Comparison of ENCODE assay signal across 22 cellular contexts in genomic region chr18:48703418-48703817, GRCh38.
A peak's percentile ranks its signal among the peaks of the same experiment; 100 is the strongest.
DNase-seq lines count a peak whose midpoint lies in the region; ATAC-seq and TF ChIP-seq lines count a peak whose summit lies in the region.
"Had no signal": no experiment of that assay in that cellular context is flagged by ENCODE, and none has a peak within 500 bp of the region (broad histone marks: within the 10 kb centered on the region; RNA-seq: fewer than 3 reads in every experiment).

No MANE protein-coding gene starts in this region.

- H3K27ac ChIP-seq in liver (ENCODE audit: low read depth in 1 of 2, low read length in 2 of 2) (no peak overlapping the region), right lobe of liver (no peak overlapping the region), mesenchymal stem cell (ENCODE audit: low read length, poor library complexity, severe bottlenecking) (peak overlapping the region; percentile 71)
- H3K27ac ChIP-seq: BLaER1 treated with 17β-estradiol and CSF1 and Interleukin-3, amounts not matched to agents 10 nM and 100 nM; RWPE1 had no signal

- no peak overlapping the region for H3K23ac ChIP-seq in mesenchymal stem cell (ENCODE audit: low read length in 2 of 2)

- no peak overlapping the region for H3K18ac ChIP-seq in mesenchymal stem cell (ENCODE audit: low read depth in 1 of 2, low read length in 2 of 2)

- H3K79me1 ChIP-seq in mesenchymal stem cell (replicated peaks; ENCODE audit: low read length, poor library complexity, severe bottlenecking) = peaks cover 33% of the 10 kb centered on the region

- POLR2A ChIA-PET in activated CD4-positive, alpha-beta memory T cell treated with anti-CD3 and anti-CD28 coated beads, Interleukin-2, amount 10 ng/mL, durations not matched to agents 7 days and 5 days (lab: Charles Lee) = no interaction called here
- POLR2A ChIA-PET in activated CD4-positive, alpha-beta memory T cell treated with anti-CD3 and anti-CD28 coated beads for 36 hours (lab: Charles Lee) = no interaction called here

- peak overlapping the region; percentile 61 for H3K27ac Mint-ChIP-seq in activated CD4-positive, alpha-beta memory T cell treated with anti-CD3 and anti-CD28 coated beads, Interleukin-2, amount 10 ng/mL, durations not matched to agents 7 days and 5 days
- no peak overlapping the region for H3K27ac Mint-ChIP-seq in activated CD4-positive, alpha-beta memory T cell treated with anti-CD3 and anti-CD28 coated beads for 36 hours
- H3K27ac Mint-ChIP-seq: CD4-positive, alpha-beta T cell had no signal

- TF ChIP-seq POLR2A in right lobe of liver (IDR thresholded peaks at IDR 0.05) = no peak

- no peak overlapping the region for H2BK5ac ChIP-seq in mesenchymal stem cell (ENCODE audit: low read depth, low read length, poor library complexity, severe bottlenecking)

- WGBS in liver = 78% methylated on average over 4 of the region's 4 CpGs
- WGBS in right lobe of liver (ENCODE audit: insufficient coverage, low coverage, low lambda C conversion rate, missing lambda C conversion rate) = 73% methylated on average over 3 of the region's 4 CpGs
- 64% methylated on average over 2 of the region's 4 CpGs for WGBS in mesenchymal stem cell

- peak overlapping the region; percentile 85 for H2AK5ac ChIP-seq in mesenchymal stem cell (ENCODE audit: low read length, severe bottlenecking)

- H3K14ac ChIP-seq in mesenchymal stem cell (ENCODE audit: low read length in 2 of 2) = no peak overlapping the region

- H4K91ac ChIP-seq in mesenchymal stem cell (ENCODE audit: low read length) = no peak overlapping the region

- no peak overlapping the region for H3K4me2 ChIP-seq in mesenchymal stem cell (ENCODE audit: low read length, poor library complexity, severe bottlenecking)

- H2BK12ac ChIP-seq in mesenchymal stem cell (ENCODE audit: low read length in 2 of 2) = no peak overlapping the region

- no peak overlapping the region for H3K4me3 Mint-ChIP-seq in activated CD4-positive, alpha-beta memory T cell treated with anti-CD3 and anti-CD28 coated beads, Interleukin-2, amount 10 ng/mL, durations not matched to agents 7 days and 5 days
- no peak overlapping the region for H3K4me3 Mint-ChIP-seq in activated CD4-positive, alpha-beta memory T cell treated with anti-CD3 and anti-CD28 coated beads for 36 hours
- H3K4me3 Mint-ChIP-seq: CD4-positive, alpha-beta T cell had no signal

- H3K27me3 ChIP-seq in liver (ENCODE audit: control insufficient read depth in 4 of 4, insufficient read depth in 4 of 4, low read length in 3 of 4) (no peaks in the 10 kb centered on the region), right lobe of liver (no peaks in the 10 kb centered on the region), mesenchymal stem cell (ENCODE audit: control insufficient read depth in 1 of 2, insufficient read depth in 1 of 2, low read length in 2 of 2) (no peaks in the 10 kb centered on the region)
- H3K27me3 ChIP-seq: BLaER1 treated with 17β-estradiol and CSF1 and Interleukin-3, amounts not matched to agents 10 nM and 100 nM had no signal

- H3K4ac ChIP-seq in mesenchymal stem cell (ENCODE audit: low read depth in 1 of 2, low read length in 2 of 2) = no peak overlapping the region

- H3K4me3 ChIP-seq in liver (ENCODE audit: low read depth in 1 of 3, low read length in 3 of 3) = no peak overlapping the region
- no peak overlapping the region for H3K4me3 ChIP-seq in right lobe of liver
- H3K4me3 ChIP-seq in mesenchymal stem cell (ENCODE audit: insufficient read depth in 1 of 2, low read depth in 1 of 2, low read length in 2 of 2) = no peak overlapping the region
- H3K4me3 ChIP-seq: BLaER1 treated with 17β-estradiol and CSF1 and Interleukin-3, amounts not matched to agents 10 nM and 100 nM had no signal

- TF ChIP-seq CTCF in liver (IDR thresholded peaks at IDR 0.05; ENCODE audit: low read depth, low read length, missing input control) (no peak), right lobe of liver (IDR thresholded peaks at IDR 0.05) (no peak)

- no peak overlapping the region for H2AFZ ChIP-seq in mesenchymal stem cell (ENCODE audit: low read depth, low read length)

- H2BK15ac ChIP-seq in mesenchymal stem cell (ENCODE audit: low read depth, poor library complexity, severe bottlenecking) = no peak overlapping the region

- no peak for TF ChIP-seq RAD21 in liver (IDR thresholded peaks at IDR 0.05)

- H3K9me3 Mint-ChIP-seq in activated CD4-positive, alpha-beta memory T cell treated with anti-CD3 and anti-CD28 coated beads, Interleukin-2, amount 10 ng/mL, durations not matched to agents 7 days and 5 days = no peaks in the 10 kb centered on the region
- H3K9me3 Mint-ChIP-seq in activated CD4-positive, alpha-beta memory T cell treated with anti-CD3 and anti-CD28 coated beads for 36 hours = no peaks in the 10 kb centered on the region
- H3K9me3 Mint-ChIP-seq: CD4-positive, alpha-beta T cell had no signal

- DNase-seq in activated CD4-positive, alpha-beta memory T cell treated with anti-CD3 and anti-CD28 coated beads, Interleukin-2, amount 10 ng/mL, durations not matched to agents 7 days and 5 days = no peak
- DNase-seq in activated CD4-positive, alpha-beta memory T cell treated with anti-CD3 and anti-CD28 coated beads for 36 hours = no peak
- DNase-seq in right lobe of liver (no peak), mesenchymal stem cell (no peak), AG08395 (ENCODE audit: low spot score) (no peak)
- DNase-seq: AML-193; CD4-positive, alpha-beta T cell; Karpas-422; NCI-H1092 treated with DMSO at 0.1 percent for 48 hours; NCI-H1436; NCI-H187; NCI-H2081 treated with DMSO at 0.1 percent for 48 hours; NCI-H2171; NCI-H226; NCI-H510A; NCI-H69; SHP77 had no signal

- H3K36me3 ChIP-seq in liver (ENCODE audit: control insufficient read depth in 4 of 4, insufficient read depth in 3 of 4, low read depth in 1 of 4, low read length in 3 of 4) (peaks cover 0 to 8% (median 5%) of the 10 kb centered on the region in 4 donors), right lobe of liver (no peaks in the 10 kb centered on the region), mesenchymal stem cell (ENCODE audit: control insufficient read depth in 1 of 2, insufficient read depth in 2 of 2, low read depth in 1 of 2, low read length in 2 of 2) (peaks cover 13 to 39% of the 10 kb centered on the region in 2 experiments)

- H3K4me1 Mint-ChIP-seq in activated CD4-positive, alpha-beta memory T cell treated with anti-CD3 and anti-CD28 coated beads, Interleukin-2, amount 10 ng/mL, durations not matched to agents 7 days and 5 days = peaks cover 62% of the 10 kb centered on the region
- peaks cover 4% of the 10 kb centered on the region for H3K4me1 Mint-ChIP-seq in activated CD4-positive, alpha-beta memory T cell treated with anti-CD3 and anti-CD28 coated beads for 36 hours (ENCODE audit: low read depth)

- no peaks in the 10 kb centered on the region for H3K36me3 Mint-ChIP-seq in activated CD4-positive, alpha-beta memory T cell treated with anti-CD3 and anti-CD28 coated beads, Interleukin-2, amount 10 ng/mL, durations not matched to agents 7 days and 5 days (ENCODE audit: low read depth)
- no peaks in the 10 kb centered on the region for H3K36me3 Mint-ChIP-seq in activated CD4-positive, alpha-beta memory T cell treated with anti-CD3 and anti-CD28 coated beads for 36 hours

- H3K4me1 ChIP-seq in liver (ENCODE audit: control insufficient read depth in 4 of 4, insufficient read depth in 4 of 4, low read length in 3 of 4) (no peaks in the 10 kb centered on the region), right lobe of liver (no peaks in the 10 kb centered on the region), mesenchymal stem cell (ENCODE audit: control insufficient read depth, insufficient read depth, low read depth, low read length) (peaks cover 28% of the 10 kb centered on the region)

- CTCF ChIA-PET in activated CD4-positive, alpha-beta memory T cell treated with anti-CD3 and anti-CD28 coated beads, Interleukin-2, amount 10 ng/mL, durations not matched to agents 7 days and 5 days (lab: Charles Lee) = interaction anchor here (1.2 to 1.4 kb wide), 3 partner anchors 9 to 476 kb away, joined by 3 read pairs; no protein-coding TSS in a partner anchor
- CTCF ChIA-PET in activated CD4-positive, alpha-beta memory T cell treated with anti-CD3 and anti-CD28 coated beads for 36 hours (lab: Charles Lee) = no interaction called here

- intact Hi-C loops in activated CD4-positive, alpha-beta memory T cell treated with anti-CD3 and anti-CD28 coated beads for 36 hours (cut with micrococcal nuclease) = no loop called here
- intact Hi-C loops in right lobe of liver (cut with DNase I) = no loop called here

- ATAC-seq in right lobe of liver (no peak), GM18909 (IDR thresholded peaks at IDR 0.05; ENCODE audit: poor library complexity, unreplicated experiment) (no peak)
- ATAC-seq: Panc1 had no signal

- H4K8ac ChIP-seq in mesenchymal stem cell (ENCODE audit: low read length) = no peak overlapping the region

- no peaks in the 10 kb centered on the region for H3K9me3 ChIP-seq in liver (ENCODE audit: control insufficient read depth in 4 of 4, low read length in 3 of 4)
- no peaks in the 10 kb centered on the region for H3K9me3 ChIP-seq in right lobe of liver
- H3K9me3 ChIP-seq in mesenchymal stem cell (ENCODE audit: control insufficient read depth, low read length) = no peaks in the 10 kb centered on the region

- H2BK120ac ChIP-seq in mesenchymal stem cell (ENCODE audit: low read depth, low read length) = no peak overlapping the region

- no peaks in the 10 kb centered on the region for H3K27me3 Mint-ChIP-seq in activated CD4-positive, alpha-beta memory T cell treated with anti-CD3 and anti-CD28 coated beads, Interleukin-2, amount 10 ng/mL, durations not matched to agents 7 days and 5 days
- no peaks in the 10 kb centered on the region for H3K27me3 Mint-ChIP-seq in activated CD4-positive, alpha-beta memory T cell treated with anti-CD3 and anti-CD28 coated beads for 36 hours
- H3K27me3 Mint-ChIP-seq: CD4-positive, alpha-beta T cell had no signal

- H3K9ac ChIP-seq in liver (ENCODE audit: low read depth in 1 of 2, low read length in 2 of 2) = no peak overlapping the region
- no peak overlapping the region for H3K9ac ChIP-seq in mesenchymal stem cell (ENCODE audit: low read length)
- H3K9ac ChIP-seq: BLaER1 treated with 17β-estradiol and CSF1 and Interleukin-3, amounts not matched to agents 10 nM and 100 nM had no signal

TF ChIP-seq in liver, 16 proteins besides CTCF, POLR2A, EP300 and RAD21 (continues in another document):
- no peak for TF ChIP-seq ZBTB33 (IDR thresholded peaks at IDR 0.05)
